ENCODE assay signal across 16 cellular contexts in the genomic region with DNA sequence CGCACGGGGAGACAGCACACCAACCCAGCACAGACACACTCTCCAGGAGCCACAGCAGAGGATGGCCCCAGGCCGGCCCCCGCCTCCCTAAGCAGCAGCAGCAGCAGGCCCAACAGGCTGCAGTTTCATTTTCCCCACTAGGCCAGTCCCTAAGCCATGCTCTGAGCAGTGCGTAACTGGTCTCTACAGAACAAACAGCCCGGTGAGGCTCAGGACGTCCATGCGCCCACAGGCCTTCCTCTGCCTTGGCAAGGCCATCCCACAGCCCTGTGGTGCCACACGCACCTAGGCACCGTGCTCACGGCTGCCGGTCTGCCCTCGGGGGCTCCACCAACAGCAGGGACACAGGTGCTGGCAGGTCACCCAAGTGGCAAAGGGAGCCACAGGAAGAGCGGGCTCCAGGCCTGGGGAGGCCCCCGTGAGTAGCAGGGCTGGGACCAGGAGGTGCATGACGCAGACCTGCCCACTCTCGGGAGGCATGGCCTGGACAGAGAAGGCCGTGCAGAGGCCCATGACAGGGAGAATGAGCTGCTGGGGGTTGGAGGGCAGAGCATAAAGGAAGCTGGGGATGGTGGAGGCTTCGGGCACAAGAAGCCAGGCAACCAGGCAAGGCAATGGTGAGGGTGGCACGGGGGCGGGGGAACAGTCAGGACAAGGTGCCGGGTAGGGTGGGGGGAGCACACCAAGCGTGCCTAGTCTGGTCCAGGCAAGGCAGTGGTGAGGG. TPM values are rescaled to one million over a fixed set of nuclear protein-coding genes. Genes with fewer than 3 reads are reported as not detected.
DNase-seq lines count a peak whose midpoint lies in the region; ATAC-seq, FAIRE-seq and TF ChIP-seq lines count a peak whose summit lies in the region.
"Had no signal": no experiment of that assay in that cellular context is flagged by ENCODE, and none has a peak within 500 bp of the region (broad histone marks: within the 10 kb centered on the region; RNA-seq: fewer than 3 reads in every experiment).

No MANE protein-coding gene starts in this region.

- no peak overlapping the region for H2BK15ac ChIP-seq in H1 (ENCODE audit: low read length)

- peaks cover 0 to 25% of the 10 kb centered on the region in 2 experiments for H4K20me1 ChIP-seq in H1 (replicated peaks in 1 of 2; ENCODE audit: control insufficient read depth in 1 of 2, insufficient read depth in 2 of 2, low read length in 2 of 2)
- H4K20me1 ChIP-seq in smooth muscle cell (ENCODE audit: low read depth) = peaks cover 99% of the 10 kb centered on the region

- whole genome bisulfite sequencing in H1 (ENCODE audit: extremely low coverage in 1 of 2, insufficient coverage in 1 of 2, insufficient read length in 1 of 2, insufficient replicate concordance in 2 of 2, low coverage in 1 of 2, low lambda C conversion rate in 2 of 2, missing lambda C conversion rate in 1 of 2), 2 experiments = 94% methylated on average over 21 of the region's 23 CpGs; no CpG with 5 or more reads in 1 of the 2 experiments
- WGBS in smooth muscle cell (ENCODE audit: low lambda C conversion rate) = 94% methylated on average over 20 of the region's 23 CpGs

- H3K9me3 ChIP-seq in right atrium auricular region (no peaks in the 10 kb centered on the region), H1 (ENCODE audit: insufficient read depth in 2 of 2, low read depth in 1 of 2, low read length in 1 of 2) (no peaks in the 10 kb centered on the region), upper lobe of right lung (no peaks in the 10 kb centered on the region), smooth muscle cell (replicated peaks; ENCODE audit: low read depth) (no peaks in the 10 kb centered on the region)

- H2BK20ac ChIP-seq in H1 (ENCODE audit: low read length) = no peak overlapping the region

- H3K14ac ChIP-seq in H1 (ENCODE audit: insufficient read length) = no peak overlapping the region

- H4K5ac ChIP-seq in H1 (ENCODE audit: insufficient read length, low read depth, low read length) = no peak overlapping the region

- TF ChIP-seq EP300 in H1 (IDR thresholded peaks at IDR 0.05; ENCODE audit: borderline replicate concordance in 1 of 2, low read depth in 2 of 2, low read length in 2 of 2) = no peak

- peaks cover 0 to 68% of the 10 kb centered on the region in 2 donors for H3K4me1 ChIP-seq in right atrium auricular region
- H3K4me1 ChIP-seq in H1 (replicated peaks in 1 of 4; ENCODE audit: control insufficient read depth in 3 of 4, insufficient read depth in 4 of 4, low read length in 3 of 4) = peaks cover 0 to 5% (median under 1%) of the 10 kb centered on the region in 4 experiments; a peak in 2 of 7 replicates
- H3K4me1 ChIP-seq in upper lobe of right lung = peaks cover 36% of the 10 kb centered on the region
- H3K4me1 ChIP-seq in smooth muscle cell (ENCODE audit: low read depth) = no peaks in the 10 kb centered on the region
- H3K4me1 ChIP-seq: neural progenitor cell had no signal

- no peak overlapping the region for H3K4me3 Mint-ChIP-seq in natural killer cell
- H3K4me3 Mint-ChIP-seq: activated naive CD8-positive, alpha-beta T cell; neural progenitor cell had no signal

- H4K8ac ChIP-seq in H1 (ENCODE audit: extremely low read depth, insufficient read depth, low read length) = peak overlapping the region; percentile 60; the same call in 1 of the 2 replicates

- H3K4ac ChIP-seq in H1 (replicated peaks; ENCODE audit: insufficient read length, low read depth, low read length) = no peak overlapping the region

- no peak overlapping the region for H2BK12ac ChIP-seq in H1 (ENCODE audit: low read depth, low read length)

- H3K79me1 ChIP-seq in H1 (ENCODE audit: low read depth, low read length) = peaks cover 12% of the 10 kb centered on the region

- CTCF ChIA-PET in H1 (lab: Charles Lee; ENCODE audit: partially characterized antibody) = interaction anchor here (0.6 to 1.5 kb wide), 5 partner anchors 17 to 185 kb away, joined by 3 to 5 read pairs (median 3); no protein-coding TSS in a partner anchor

- no peak overlapping the region for H3K4me2 ChIP-seq in H1 (ENCODE audit: insufficient read depth in 1 of 2, low read depth in 2 of 2, low read length in 2 of 2)
- H3K4me2 ChIP-seq in smooth muscle cell = no peak overlapping the region
- H3K4me2 ChIP-seq: neural progenitor cell had no signal

- H3K27ac Mint-ChIP-seq in natural killer cell = peak overlapping the region; percentile 14 to 78
- H3K27ac Mint-ChIP-seq: activated naive CD8-positive, alpha-beta T cell had no signal

- TF ChIP-seq RAD21 in H1 (IDR thresholded peaks at IDR 0.05 in 1 of 2, conservative IDR thresholded peaks at IDR 0.05 in 1 of 2; ENCODE audit: low read depth in 2 of 2, low read length in 2 of 2) = no peak

- H3K9me3 Mint-ChIP-seq in natural killer cell = no peaks in the 10 kb centered on the region
- H3K9me3 Mint-ChIP-seq: neural progenitor cell had no signal

- DNase-seq in Right ventricle myocardium superior (peak; percentile 34), right atrium auricular region (ENCODE audit: low spot score) (no peak), H1 (ENCODE audit: low read depth in 1 of 2, low spot score in 2 of 2) (no peak), natural killer cell (no peak), upper lobe of right lung (peak; percentile 57), smooth muscle cell (lab: John Stamatoyannopoulos, UW; ENCODE audit: unreplicated experiment) (no peak), NCI-H1417 (lab: John Stamatoyannopoulos, UW) (no peak)
- DNase-seq: cerebellar nuclear complex, DMS153, MV-4-11, NCI-H446 had no signal

- peaks cover 3 to 8% of the 10 kb centered on the region in 2 experiments; a peak in 3 of 4 replicates for H3K79me2 ChIP-seq in H1 (ENCODE audit: control insufficient read depth in 1 of 2, insufficient read depth in 2 of 2, low read length in 2 of 2)
- peaks cover 16% of the 10 kb centered on the region for H3K79me2 ChIP-seq in smooth muscle cell (ENCODE audit: low read depth)

- no peak overlapping the region for H2AK5ac ChIP-seq in H1 (ENCODE audit: low read depth, low read length)

- H3K4me3 ChIP-seq in right atrium auricular region (no peak overlapping the region), H1 (ENCODE audit: extremely low read depth in 1 of 4, insufficient read depth in 2 of 4, low read depth in 3 of 4, low read length in 4 of 4) (no peak overlapping the region), upper lobe of right lung (no peak overlapping the region), smooth muscle cell (no peak overlapping the region)
- H3K4me3 ChIP-seq: neural progenitor cell, skin epidermis had no signal

- H3K4me1 Mint-ChIP-seq in natural killer cell = peaks cover 21 to 62% of the 10 kb centered on the region in 2 donors

- FAIRE-seq in H1 (lab: Jason Lieb, UNC) = no peak

- H3F3A ChIP-seq in smooth muscle cell (ENCODE audit: low read depth) = no peaks in the 10 kb centered on the region

- H3K36me3 ChIP-seq in right atrium auricular region (no peaks in the 10 kb centered on the region), H1 (ENCODE audit: control insufficient read depth in 2 of 4, insufficient read depth in 4 of 4, low read length in 3 of 4) (no peaks in the 10 kb centered on the region), upper lobe of right lung (no peaks in the 10 kb centered on the region), smooth muscle cell (ENCODE audit: low read depth) (no peaks in the 10 kb centered on the region)
- H3K36me3 ChIP-seq: neural progenitor cell had no signal

- no peak overlapping the region for H3K56ac ChIP-seq in H1 (replicated peaks; ENCODE audit: insufficient read length, low read depth, low read length)

- H4K91ac ChIP-seq in H1 (replicated peaks; ENCODE audit: insufficient read length, low read length) = no peak overlapping the region

- H3K27me3 ChIP-seq in right atrium auricular region (no peaks in the 10 kb centered on the region), H1 (replicated peaks in 1 of 4; ENCODE audit: control insufficient read depth in 3 of 4, extremely low read depth in 1 of 4, insufficient read depth in 3 of 4, low read length in 3 of 4) (no peaks in the 10 kb centered on the region), upper lobe of right lung (no peaks in the 10 kb centered on the region), smooth muscle cell (ENCODE audit: low read depth) (no peaks in the 10 kb centered on the region)
- H3K27me3 ChIP-seq: neural progenitor cell had no signal

- intact Hi-C loops in Right ventricle myocardium superior (cut with DNase I) (no loop called here), natural killer cell (cut with micrococcal nuclease) (no loop called here), upper lobe of right lung (cut with DNase I) (no loop called here)

- H2BK5ac ChIP-seq in H1 (ENCODE audit: low read depth, low read length) = peak overlapping the region; percentile 35; the same call in 1 of the 2 replicates

- no peak for TF ChIP-seq POLR2A in H1 (IDR thresholded peaks at IDR 0.05; ENCODE audit: control extremely low read depth in 1 of 2, low read depth in 2 of 2, low read length in 2 of 2)

- TF ChIP-seq CTCF in right atrium auricular region (IDR thresholded peaks at IDR 0.05) (no peak), H1 (IDR thresholded peaks at IDR 0.05; ENCODE audit: control extremely low read depth in 1 of 3, insufficient read depth in 1 of 3, low read depth in 1 of 3, low read length in 3 of 3) (no peak), natural killer cell (IDR thresholded peaks at IDR 0.05) (no peak), upper lobe of right lung (IDR thresholded peaks at IDR 0.05) (no peak), smooth muscle cell (IDR thresholded peaks at IDR 0.05; ENCODE audit: borderline replicate concordance, insufficient read depth, poor library complexity, severe bottlenecking) (no peak)

- POLR2A ChIA-PET in H1 (lab: Charles Lee; ENCODE audit: partially characterized antibody) = no interaction called here

- no peaks in the 10 kb centered on the region for H3K27me3 Mint-ChIP-seq in natural killer cell (ENCODE audit: low read depth in 2 of 2)
- H3K27me3 Mint-ChIP-seq: activated naive CD8-positive, alpha-beta T cell had no signal

- H2BK120ac ChIP-seq in H1 (replicated peaks; ENCODE audit: low read depth, low read length) = no peak overlapping the region

- no peak overlapping the region for H3K23ac ChIP-seq in H1 (ENCODE audit: insufficient read length)

- H2AFZ ChIP-seq in H1 (ENCODE audit: low read length) (no peak overlapping the region), smooth muscle cell (ENCODE audit: low read depth) (no peak overlapping the region)
- H2AFZ ChIP-seq: neural progenitor cell had no signal

- peak overlapping the region in 1 of 2 donors; percentile 1 for H3K27ac ChIP-seq in right atrium auricular region
- H3K27ac ChIP-seq in H1 (ENCODE audit: low read depth, low read length) = no peak overlapping the region
- H3K27ac ChIP-seq in upper lobe of right lung = no peak overlapping the region
- no peak overlapping the region for H3K27ac ChIP-seq in smooth muscle cell (ENCODE audit: low read depth)
- H3K27ac ChIP-seq: epithelial cell of prostate, neural progenitor cell had no signal

- 0 out of 2 replicates have a peak, but pooled peaks cover 5% of the 10 kb centered on the region for H3K23me2 ChIP-seq in H1 (ENCODE audit: low read depth, low read length)

- H3K36me3 Mint-ChIP-seq in natural killer cell = no peaks in the 10 kb centered on the region
- H3K36me3 Mint-ChIP-seq: activated naive CD8-positive, alpha-beta T cell; neural progenitor cell had no signal

- H3K9ac ChIP-seq in H1 (replicated peaks in 1 of 4; ENCODE audit: extremely low read depth in 1 of 4, low read depth in 3 of 4, low read length in 3 of 4) (no peak overlapping the region), smooth muscle cell (ENCODE audit: low read depth) (no peak overlapping the region)
- H3K9ac ChIP-seq: neural progenitor cell had no signal

- ATAC-seq in Right ventricle myocardium superior (ENCODE audit: poor library complexity) = no peak
- ATAC-seq in natural killer cell = peak; percentile 50 to 56 (median 56)
- no peak for ATAC-seq in upper lobe of right lung
- no peak for ATAC-seq in GM21576 (IDR thresholded peaks at IDR 0.05; ENCODE audit: unreplicated experiment)

- H3K18ac ChIP-seq in H1 (ENCODE audit: extremely low read depth, low read length) = no peak overlapping the region; the same call in 1 of the 2 replicates

RNA-seq across cellular contexts. Expression of gene MOB2, which starts 1.4 kb away (rescaled TPM):
- total RNA-seq in Right ventricle myocardium superior = 46.1 TPM
- total RNA-seq in right atrium auricular region = 10 to 100 TPM; 22.0 to 27.9 TPM
- 18.3 and 18.6 TPM in 2 replicates for total RNA-seq in H1 (2021; fragmentation: NEBNext Ultra II Directional; extraction: Animal tissue kit (Norgen Biotek cat#: 25700))
- polyA plus RNA-seq in H1 (2011; rRNA removed) = 28.2 and 28.5 TPM in 2 replicates
- 37.2 TPM for polyA plus RNA-seq in H1 (2011; cell fraction: cytosol; rRNA removed)
- polyA plus RNA-seq in H1 (2011; cell fraction: nucleus; rRNA removed) = 34.8 TPM
- polyA plus RNA-seq in H1 (2012, experiment 1 of 2) = 15.1 to 24.8 TPM (median 22.8 TPM) in 4 replicates
- 22.6 TPM for polyA plus RNA-seq in H1 (2012, experiment 2 of 2)
- polyA plus RNA-seq in H1 (2013, experiment 1 of 2) = 9.6 TPM
- polyA plus RNA-seq in H1 (2013, experiment 2 of 2) = 9.7 TPM
- 33.6 and 38.3 TPM in 2 replicates for polyA minus RNA-seq in H1 (2011; rRNA and poly(A)+ RNA removed)
- 17.2 TPM for polyA minus RNA-seq in H1 (2011; cell fraction: cytosol; rRNA and poly(A)+ RNA removed)
- polyA minus RNA-seq in H1 (2011; cell fraction: nucleus; rRNA and poly(A)+ RNA removed) = 14.7 TPM
- total RNA-seq in natural killer cell = 10 to 100 TPM; 61.9 to 79.6 (median 78.5) TPM
- 58.9 TPM for total RNA-seq in upper lobe of right lung
- total RNA-seq in smooth muscle cell = 2.5 and 19.0 TPM in 2 replicates
- 24.0 and 35.7 TPM in 2 replicates for polyA plus RNA-seq in smooth muscle cell

Comparison
In these comparisons a context has a peak if more than half of its experiments do, and no peak if none do; other contexts are left out.
1. DNase-seq: peak in Right ventricle myocardium superior (single experiment) and upper lobe of right lung (single experiment); none in right atrium auricular region (single experiment), H1 (0 of 2), natural killer cell (single experiment), smooth muscle cell (single experiment) and NCI-H1417 (0 of 3).
2. ATAC-seq: peak in natural killer cell (3 of 3); none in Right ventricle myocardium superior (single experiment), upper lobe of right lung (single experiment) and GM21576 (single experiment).